In the genomic region with DNA sequence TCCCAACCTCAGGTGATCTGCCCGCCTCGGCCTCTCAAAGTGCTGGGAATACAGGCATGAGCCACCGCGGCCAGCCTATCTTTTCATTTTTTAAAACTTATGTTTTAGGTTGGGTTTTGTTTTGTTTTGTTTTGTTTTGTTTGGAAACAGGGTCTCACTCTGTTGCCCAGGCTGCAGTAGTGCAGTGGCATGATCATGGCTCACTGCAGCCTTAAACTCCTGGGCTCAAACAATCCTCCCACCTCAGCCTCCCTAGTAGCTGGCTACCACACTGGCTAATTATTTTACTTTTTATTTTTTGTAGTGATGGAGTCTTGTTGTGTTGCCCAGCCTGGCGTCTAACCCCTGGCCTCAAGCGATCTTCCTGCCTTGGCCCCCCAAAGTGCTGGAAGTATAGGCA, we compare ENCODE assay signal across 34 cellular contexts. TPM values are rescaled to one million over a fixed set of nuclear protein-coding genes. Genes with fewer than 3 reads are reported as not detected.
"Had no signal": no experiment of that assay in that cellular context is flagged by ENCODE, and none has a peak within 500 bp of the region (broad histone marks: within the 10 kb centered on the region; RNA-seq: fewer than 3 reads in every experiment).

No MANE protein-coding gene starts in this region.

- FAIRE-seq: endometrium, endothelial cell of umbilical vein had no signal

- H3K4me1 ChIP-seq: ascending aorta, breast epithelium, colonic mucosa had no signal

- DNase-seq: activated B cell treated with CpG ODN at 0.5 μM for 24 hours; activated CD4-positive, alpha-beta memory T cell treated with anti-CD3 and anti-CD28 coated beads, Interleukin-2, amount 10 ng/mL, durations not matched to agents 7 days and 5 days; activated CD4-positive, alpha-beta T cell treated with anti-CD3 and anti-CD28 coated beads, Interleukin-2, amount 10 ng/mL, durations not matched to agents 24 days and 14 days; activated CD4-positive, alpha-beta T cell treated with anti-CD3 and anti-CD28 coated beads, Interleukin-2, amount 50 U/mL, for 4 hours; activated CD8-positive, alpha-beta memory T cell treated with anti-CD3 and anti-CD28 coated beads, Interleukin-2, amount 50 U/mL, for 48 hours; activated gamma-delta T cell; activated naive CD4-positive, alpha-beta T cell; activated naive CD4-positive, alpha-beta T cell treated with anti-CD3 and anti-CD28 coated beads, Interleukin-2, amount 10 ng/mL, durations not matched to agents 7 days and 5 days; activated naive CD8-positive, alpha-beta T cell treated with anti-CD3 and anti-CD28 coated beads, Interleukin-2, amount 10 ng/mL, durations not matched to agents 7 days and 5 days; activated T-cell treated with anti-CD3 and anti-CD28 coated beads for 4 hours; activated T-cell treated with anti-CD3 and anti-CD28 coated beads, Interleukin-2, amount 50 U/mL, for 24 hours; activated T-cell treated with anti-CD3 and anti-CD28 coated beads, Interleukin-2, amount 50 U/mL, for 72 hours; central memory CD4-positive, alpha-beta T cell; cerebellar nuclear complex; colonic mucosa; effector CD8-positive, alpha-beta T cell; esophagus squamous epithelium; foreskin melanocyte; heart right ventricle; T-helper 2 cell had no signal

- H2AFZ ChIP-seq: hepatocyte had no signal

- ATAC-seq: activated CD4-positive, CD25-positive, alpha-beta regulatory T cell treated with anti-CD3 and anti-CD28 coated beads, Interleukin-2, amount 50 U/mL, for 24 hours; activated naive CD4-positive, alpha-beta T cell treated with anti-CD3 and anti-CD28 coated beads, Interleukin-2, amount 50 U/mL, for 72 hours; activated T-cell treated with anti-CD3 and anti-CD28 coated beads, Interleukin-2, amount 50 U/mL, for 72 hours; gastroesophageal sphincter; heart right ventricle had no signal

- H3K79me2 ChIP-seq: hepatocyte had no signal

- H3K27ac ChIP-seq: ascending aorta, breast epithelium, cardiac muscle cell, colonic mucosa, epithelial cell of prostate, esophagus squamous epithelium, gastroesophageal sphincter, heart right ventricle, hepatocyte, VCaP had no signal

- H3K27me3 ChIP-seq: ascending aorta, breast epithelium, cardiac muscle cell, colonic mucosa, esophagus squamous epithelium, heart right ventricle, hepatocyte had no signal

- H3K9me3 ChIP-seq: ascending aorta, breast epithelium, colonic mucosa, esophagus squamous epithelium, gastroesophageal sphincter, heart right ventricle had no signal

- H3K4me3 ChIP-seq: ascending aorta, breast epithelium, cardiac muscle cell, colonic mucosa, esophagus squamous epithelium, gastroesophageal sphincter, heart right ventricle, hepatocyte had no signal

- H3K4me2 ChIP-seq: hepatocyte had no signal

- H3K36me3 ChIP-seq: ascending aorta, breast epithelium, cardiac muscle cell, colonic mucosa, esophagus squamous epithelium, gastroesophageal sphincter, heart right ventricle had no signal

RNA-seq across cellular contexts. Expression of a gene that starts 35.9 kb away (rescaled TPM):
- total RNA-seq: activated B cell treated with CpG ODN at 0.5 μM for 24 hours had no signal

RNA-seq across cellular contexts. Expression of a gene that starts 54.1 kb away (rescaled TPM):
- total RNA-seq: fibroblast of lung, fibroblast of villous mesenchyme, hepatocyte had no signal

RNA-seq across cellular contexts. Expression of a gene that starts 55.5 kb away (rescaled TPM):
- total RNA-seq: ascending aorta, breast epithelium, esophagus squamous epithelium, fibroblast of villous mesenchyme, glomerular endothelial cell had no signal
- polyA plus RNA-seq: hepatocyte had no signal
